In genomic region chr12:127991408-127991940, GRCh38 we compare ENCODE assay signal across 34 cellular contexts.
"Had no signal": no experiment of that assay in that cellular context is flagged by ENCODE, and none has a peak within 500 bp of the region (broad histone marks: within the 10 kb centered on the region; RNA-seq: fewer than 3 reads in every experiment).

No MANE protein-coding gene starts in this region.

- H3K9me3 Mint-ChIP-seq: activated naive CD4-positive, alpha-beta T cell treated with anti-CD3 and anti-CD28 coated beads, Interleukin-2, amount 50 U/mL, for 24 hours had no signal

- H3K27ac Mint-ChIP-seq: activated CD4-positive, alpha-beta memory T cell treated with anti-CD3 and anti-CD28 coated beads for 36 hours; activated CD4-positive, alpha-beta T cell treated with anti-CD3 and anti-CD28 coated beads for 36 hours; activated CD4-positive, alpha-beta T cell treated with anti-CD3 and anti-CD28 coated beads, Interleukin-2, amount 10 ng/mL, durations not matched to agents 24 days and 14 days; activated CD8-positive, alpha-beta memory T cell treated with anti-CD3 and anti-CD28 coated beads, Interleukin-2, amount 10 ng/mL, durations not matched to agents 7 days and 5 days; activated CD8-positive, alpha-beta T cell treated with anti-CD3 and anti-CD28 coated beads, Interleukin-2, amount 10 ng/mL, durations not matched to agents 7 days and 5 days; activated naive CD4-positive, alpha-beta T cell treated with anti-CD3 and anti-CD28 coated beads for 36 hours; activated naive CD4-positive, alpha-beta T cell treated with anti-CD3 and anti-CD28 coated beads, Interleukin-2, amount 50 U/mL, for 24 hours; activated naive CD8-positive, alpha-beta T cell treated with anti-CD3 and anti-CD28 coated beads for 36 hours; activated naive CD8-positive, alpha-beta T cell treated with anti-CD3 and anti-CD28 coated beads, Interleukin-2, amount 50 U/mL, for 24 hours; activated T-helper 1 cell treated with anti-CD3 and anti-CD28 coated beads, Interleukin-12 subunit alpha, Interleukin-12 subunit beta, Interleukin-2, Interleukin-4 antibody, amounts not matched to agents 30 ng/mL and 10 ng/mL and 1 ng/mL, durations not matched to agents 14 hours and 24 hours and 36 hours; activated T-helper 2 cell treated with anti-CD3 and anti-CD28 coated beads, Interferon-gamma antibody, Interleukin-2, Interleukin-4, amounts not matched to agents 10 μg/mL and 5 μg/mL and 100 μg/mL, durations not matched to agents 14 hours and 24 hours and 36 hours; T-helper 17 cell; T-helper 2 cell treated with Interferon-gamma antibody and Interleukin-4, amounts not matched to agents 5 μg/mL and 100 μg/mL, for 36 hours had no signal

- H3K36me3 Mint-ChIP-seq: activated CD4-positive, alpha-beta memory T cell treated with anti-CD3 and anti-CD28 coated beads for 36 hours; activated CD8-positive, alpha-beta memory T cell treated with anti-CD3 and anti-CD28 coated beads, Interleukin-2, amount 10 ng/mL, durations not matched to agents 7 days and 5 days; activated naive CD4-positive, alpha-beta T cell treated with anti-CD3 and anti-CD28 coated beads, Interleukin-2, amount 50 U/mL, for 24 hours; activated naive CD8-positive, alpha-beta T cell treated with anti-CD3 and anti-CD28 coated beads for 36 hours had no signal

- H3K4me3 Mint-ChIP-seq: activated CD4-positive, alpha-beta memory T cell treated with anti-CD3 and anti-CD28 coated beads for 36 hours; activated CD4-positive, alpha-beta T cell treated with anti-CD3 and anti-CD28 coated beads for 36 hours; activated CD4-positive, alpha-beta T cell treated with anti-CD3 and anti-CD28 coated beads, Interleukin-2, amount 10 ng/mL, durations not matched to agents 24 days and 14 days; activated CD8-positive, alpha-beta memory T cell treated with anti-CD3 and anti-CD28 coated beads, Interleukin-2, amount 10 ng/mL, durations not matched to agents 7 days and 5 days; activated CD8-positive, alpha-beta T cell treated with anti-CD3 and anti-CD28 coated beads, Interleukin-2, amount 10 ng/mL, durations not matched to agents 7 days and 5 days; activated naive CD4-positive, alpha-beta T cell treated with anti-CD3 and anti-CD28 coated beads for 36 hours; activated naive CD4-positive, alpha-beta T cell treated with anti-CD3 and anti-CD28 coated beads, Interleukin-2, amount 50 U/mL, for 24 hours; activated naive CD8-positive, alpha-beta T cell treated with anti-CD3 and anti-CD28 coated beads for 36 hours; activated naive CD8-positive, alpha-beta T cell treated with anti-CD3 and anti-CD28 coated beads, Interleukin-2, amount 50 U/mL, for 24 hours; activated T-helper 1 cell treated with anti-CD3 and anti-CD28 coated beads, Interleukin-12 subunit alpha, Interleukin-12 subunit beta, Interleukin-2, Interleukin-4 antibody, amounts not matched to agents 30 ng/mL and 10 ng/mL and 1 ng/mL, durations not matched to agents 14 hours and 24 hours and 36 hours; T-helper 17 cell; T-helper 2 cell treated with Interferon-gamma antibody and Interleukin-4, amounts not matched to agents 5 μg/mL and 100 μg/mL, for 36 hours had no signal

- H3K4me3 ChIP-seq: adrenal gland, body of pancreas, esophagus squamous epithelium, gastroesophageal sphincter, heart right ventricle had no signal

- H3K27ac ChIP-seq: adrenal gland, body of pancreas, epithelial cell of prostate, esophagus squamous epithelium, gastroesophageal sphincter, heart right ventricle had no signal

- H3K4me1 ChIP-seq: adrenal gland, body of pancreas, esophagus squamous epithelium, gastroesophageal sphincter, heart right ventricle had no signal

- H3K9me3 ChIP-seq: adrenal gland, body of pancreas, gastroesophageal sphincter had no signal

- H3K36me3 ChIP-seq: adrenal gland, esophagus squamous epithelium, gastroesophageal sphincter, heart right ventricle had no signal

- DNase-seq: activated CD4-positive, alpha-beta memory T cell treated with anti-CD3 and anti-CD28 coated beads for 36 hours; activated CD4-positive, alpha-beta T cell treated with anti-CD3 and anti-CD28 coated beads for 36 hours; activated CD4-positive, alpha-beta T cell treated with anti-CD3 and anti-CD28 coated beads, Interleukin-2, amount 10 ng/mL, durations not matched to agents 24 days and 14 days; activated CD4-positive, CD25-positive, alpha-beta regulatory T cell; activated CD4-positive, CD25-positive, alpha-beta regulatory T cell treated with anti-CD3 and anti-CD28 coated beads, Interleukin-2, amount 50 U/mL, for 72 hours; activated CD8-positive, alpha-beta memory T cell treated with anti-CD3 and anti-CD28 coated beads, Interleukin-2, amount 10 ng/mL, durations not matched to agents 7 days and 5 days; activated CD8-positive, alpha-beta memory T cell treated with anti-CD3 and anti-CD28 coated beads, Interleukin-2, amount 50 U/mL, for 4 hours; activated CD8-positive, alpha-beta T cell treated with anti-CD3 and anti-CD28 coated beads, Interleukin-2, amount 10 ng/mL, durations not matched to agents 7 days and 5 days; activated effector memory CD4-positive, alpha-beta T cell treated with anti-CD3 and anti-CD28 coated beads, Interleukin-2, amount 50 U/mL, for 16 hours; activated naive CD4-positive, alpha-beta T cell treated with anti-CD3 and anti-CD28 coated beads for 36 hours; activated naive CD8-positive, alpha-beta T cell treated with anti-CD3 and anti-CD28 coated beads for 36 hours; activated naive CD8-positive, alpha-beta T cell treated with anti-CD3 and anti-CD28 coated beads, Interleukin-2, amount 50 U/mL, for 24 hours; activated T-cell treated with anti-CD3 and anti-CD28 coated beads, Interleukin-2, amount 50 U/mL, for 1 hour; activated T-cell treated with anti-CD3 and anti-CD28 coated beads, Interleukin-2, amount 50 U/mL, for 48 hours; adrenal gland; amygdala; aorta; body of pancreas; caudate nucleus; effector CD8-positive, alpha-beta T cell; esophagus squamous epithelium; foreskin melanocyte; heart right ventricle; T-helper 17 cell; T1000 had no signal

- FAIRE-seq: colon, endometrium, endothelial cell of umbilical vein had no signal

- H3K27me3 ChIP-seq: adrenal gland, body of pancreas, gastroesophageal sphincter had no signal

- H3K27me3 Mint-ChIP-seq: activated CD4-positive, alpha-beta memory T cell treated with anti-CD3 and anti-CD28 coated beads for 36 hours; activated CD4-positive, alpha-beta T cell treated with anti-CD3 and anti-CD28 coated beads, Interleukin-2, amount 10 ng/mL, durations not matched to agents 24 days and 14 days; activated CD8-positive, alpha-beta memory T cell treated with anti-CD3 and anti-CD28 coated beads, Interleukin-2, amount 10 ng/mL, durations not matched to agents 7 days and 5 days; activated naive CD4-positive, alpha-beta T cell treated with anti-CD3 and anti-CD28 coated beads, Interleukin-2, amount 50 U/mL, for 24 hours; activated naive CD8-positive, alpha-beta T cell treated with anti-CD3 and anti-CD28 coated beads for 36 hours; activated naive CD8-positive, alpha-beta T cell treated with anti-CD3 and anti-CD28 coated beads, Interleukin-2, amount 50 U/mL, for 24 hours; T-helper 17 cell had no signal

- H3K4me1 Mint-ChIP-seq: activated CD4-positive, alpha-beta T cell treated with anti-CD3 and anti-CD28 coated beads for 36 hours; activated CD4-positive, alpha-beta T cell treated with anti-CD3 and anti-CD28 coated beads, Interleukin-2, amount 10 ng/mL, durations not matched to agents 24 days and 14 days; activated CD8-positive, alpha-beta memory T cell treated with anti-CD3 and anti-CD28 coated beads, Interleukin-2, amount 10 ng/mL, durations not matched to agents 7 days and 5 days; activated naive CD4-positive, alpha-beta T cell treated with anti-CD3 and anti-CD28 coated beads, Interleukin-2, amount 50 U/mL, for 24 hours; activated naive CD8-positive, alpha-beta T cell treated with anti-CD3 and anti-CD28 coated beads for 36 hours; activated naive CD8-positive, alpha-beta T cell treated with anti-CD3 and anti-CD28 coated beads, Interleukin-2, amount 50 U/mL, for 24 hours; T-helper 17 cell had no signal
